29 cellular contexts compared by ENCODE assay signal in the genomic region with DNA sequence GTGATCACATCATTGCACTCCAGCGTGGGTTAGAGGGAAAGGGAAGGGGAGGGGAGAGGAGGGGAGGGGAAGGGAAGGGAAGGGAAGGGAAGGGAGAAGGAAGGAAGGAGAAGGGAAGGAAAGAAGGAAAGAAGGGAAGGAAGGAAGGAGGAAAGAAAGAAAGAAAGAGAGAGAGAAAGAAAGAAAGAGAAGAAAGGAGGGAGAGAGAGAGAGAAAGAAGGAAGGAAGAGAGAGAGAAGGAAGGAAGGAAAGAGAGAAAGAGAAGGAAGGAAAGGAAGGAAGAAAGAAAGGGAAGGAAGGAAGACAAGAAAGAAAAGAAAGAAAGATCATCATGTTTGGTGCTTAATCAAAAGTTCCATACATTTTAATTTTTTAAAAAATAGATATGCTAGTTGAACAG.
"Had no signal": no experiment of that assay in that cellular context is flagged by ENCODE, and none has a peak within 500 bp of the region (broad histone marks: within the 10 kb centered on the region; RNA-seq: fewer than 3 reads in every experiment).

No MANE protein-coding gene starts in this region.

- H3K27me3 ChIP-seq: suprapubic skin, testis, thyroid gland, tibial nerve, transverse colon, upper lobe of left lung, upper lobe of right lung, uterus, vagina had no signal

- ATAC-seq: stimulated activated effector memory CD8-positive, alpha-beta T cell treated with anti-CD3 and anti-CD28 coated beads, Interleukin-12 subunit alpha, Interleukin-12 subunit beta, amount 100 ng/mL, for 72 hours; stimulated activated memory B cell treated with anti-CD40 and anti-IgM and Interleukin-4, amounts not matched to agents 10 μg/mL and 1 μg/mL and 100 μg/mL, for 72 hours; stimulated activated naive B cell treated with anti-CD40 and anti-IgM and Interleukin-4, amounts not matched to agents 10 μg/mL and 1 μg/mL and 100 μg/mL, for 72 hours; stimulated activated naive CD8-positive, alpha-beta T cell treated with anti-CD3 and anti-CD28 coated beads, Interleukin-15, amount 100 ng/mL, for 72 hours; stimulated activated naive CD8-positive, alpha-beta T cell treated with anti-CD3 and anti-CD28 coated beads, Interleukin-15, Interleukin-2, amounts not matched to agents 100 U/mL and 50 U/mL, for 24 hours; upper lobe of right lung had no signal

- H3K9me3 ChIP-seq: stomach, suprapubic skin, testis, thoracic aorta, thyroid gland, tibial artery, tibial nerve, transverse colon, upper lobe of left lung, upper lobe of right lung, uterus, vagina had no signal

- H3K4me1 ChIP-seq: stomach, suprapubic skin, testis, thyroid gland, tibial artery, tibial nerve, transverse colon, upper lobe of left lung, upper lobe of right lung, uterus, vagina had no signal

- H3K4me1 Mint-ChIP-seq: stimulated activated effector memory CD8-positive, alpha-beta T cell treated with anti-CD3 and anti-CD28 coated beads, Interleukin-12 subunit alpha, Interleukin-12 subunit beta, amount 100 ng/mL, for 72 hours; stimulated activated memory B cell treated with anti-CD40 and anti-IgM and Interleukin-4, amounts not matched to agents 10 μg/mL and 1 μg/mL and 100 μg/mL, for 72 hours; stimulated activated naive B cell treated with anti-CD40 and anti-IgM and Interleukin-4, amounts not matched to agents 10 μg/mL and 1 μg/mL and 100 μg/mL, for 72 hours; stimulated activated naive CD8-positive, alpha-beta T cell treated with anti-CD3 and anti-CD28 coated beads, Interleukin-15, amount 100 ng/mL, for 72 hours had no signal

- H3K4me3 ChIP-seq: stomach, suprapubic skin, testis, thoracic aorta, thyroid gland, tibial artery, tibial nerve, transverse colon, upper lobe of left lung, upper lobe of right lung, uterus, vagina had no signal

- H3K27ac Mint-ChIP-seq: stimulated activated effector memory CD8-positive, alpha-beta T cell treated with anti-CD3 and anti-CD28 coated beads, Interleukin-12 subunit alpha, Interleukin-12 subunit beta, amount 100 ng/mL, for 72 hours; stimulated activated memory B cell treated with anti-CD40 and anti-IgM and Interleukin-4, amounts not matched to agents 10 μg/mL and 1 μg/mL and 100 μg/mL, for 72 hours; stimulated activated naive B cell treated with anti-CD40 and anti-IgM and Interleukin-4, amounts not matched to agents 10 μg/mL and 1 μg/mL and 100 μg/mL, for 72 hours; stimulated activated naive CD8-positive, alpha-beta T cell treated with anti-CD3 and anti-CD28 coated beads, Interleukin-15, amount 100 ng/mL, for 72 hours; stimulated activated naive CD8-positive, alpha-beta T cell treated with anti-CD3 and anti-CD28 coated beads, Interleukin-15, Interleukin-2, amounts not matched to agents 100 ng/mL and 50 ng/mL, for 24 hours; type B pancreatic cell had no signal

- FAIRE-seq: urothelium cell line had no signal

- DNase-seq: stimulated activated CD4-positive, alpha-beta T cell treated with anti-CD3 and anti-CD28 coated beads, Interleukin-2, amount 100 ng/mL, for 48 hours; stimulated activated CD4-positive, alpha-beta T cell treated with anti-CD3 and anti-CD28 coated beads, Interleukin-4, amount 100 ng/mL, for 1 hour; stimulated activated CD4-positive, alpha-beta T cell treated with anti-CD3 and anti-CD28 coated beads, Interleukin-4, amount 100 ng/mL, for 24 hours; stimulated activated CD4-positive, alpha-beta T cell treated with anti-CD3 and anti-CD28 coated beads, Interleukin-4, amount 100 ng/mL, for 4 hours; stimulated activated CD8-positive, alpha-beta memory T cell treated with anti-CD3 and anti-CD28 coated beads, Interleukin-4, amount 100 ng/mL, for 48 hours; stimulated activated naive B cell treated with anti-CD40 and anti-IgM and Interleukin-4, amounts not matched to agents 10 μg/mL and 1 μg/mL and 100 μg/mL, for 72 hours; stimulated activated naive CD4-positive, alpha-beta T cell; stimulated activated naive CD4-positive, alpha-beta T cell treated with Interleukin-2 at 50 U/mL for 16 hours; stimulated activated naive CD8-positive, alpha-beta T cell treated with anti-CD3 and anti-CD28 coated beads, Interleukin-15, amount 100 ng/mL, for 72 hours; stimulated activated naive CD8-positive, alpha-beta T cell treated with anti-CD3 and anti-CD28 coated beads, Interleukin-15, Interleukin-2, amounts not matched to agents 100 U/mL and 50 U/mL, for 24 hours; stomach; substantia nigra; testis; thyroid gland; tibial artery; transverse colon; trophoblast cell; upper lobe of left lung; upper lobe of right lung; uterus had no signal

- H3K36me3 Mint-ChIP-seq: stimulated activated effector memory CD8-positive, alpha-beta T cell treated with anti-CD3 and anti-CD28 coated beads, Interleukin-12 subunit alpha, Interleukin-12 subunit beta, amount 100 ng/mL, for 72 hours; stimulated activated memory B cell treated with anti-CD40 and anti-IgM and Interleukin-4, amounts not matched to agents 10 μg/mL and 1 μg/mL and 100 μg/mL, for 72 hours; stimulated activated naive B cell treated with anti-CD40 and anti-IgM and Interleukin-4, amounts not matched to agents 10 μg/mL and 1 μg/mL and 100 μg/mL, for 72 hours; type B pancreatic cell had no signal

- H3K27ac ChIP-seq: stomach, suprapubic skin, testis, thoracic aorta, thyroid gland, tibial artery, tibial nerve, transverse colon, upper lobe of left lung, upper lobe of right lung, uterus, vagina had no signal

- H3K4me3 Mint-ChIP-seq: stimulated activated effector memory CD8-positive, alpha-beta T cell treated with anti-CD3 and anti-CD28 coated beads, Interleukin-12 subunit alpha, Interleukin-12 subunit beta, amount 100 ng/mL, for 72 hours; stimulated activated memory B cell treated with anti-CD40 and anti-IgM and Interleukin-4, amounts not matched to agents 10 μg/mL and 1 μg/mL and 100 μg/mL, for 72 hours; stimulated activated naive B cell treated with anti-CD40 and anti-IgM and Interleukin-4, amounts not matched to agents 10 μg/mL and 1 μg/mL and 100 μg/mL, for 72 hours; stimulated activated naive CD8-positive, alpha-beta T cell treated with anti-CD3 and anti-CD28 coated beads, Interleukin-15, amount 100 ng/mL, for 72 hours; stimulated activated naive CD8-positive, alpha-beta T cell treated with anti-CD3 and anti-CD28 coated beads, Interleukin-15, Interleukin-2, amounts not matched to agents 100 ng/mL and 50 ng/mL, for 24 hours; type B pancreatic cell had no signal

- H3K36me3 ChIP-seq: stomach, suprapubic skin, thoracic aorta, thyroid gland, tibial artery, tibial nerve, transverse colon, upper lobe of left lung, upper lobe of right lung, uterus, vagina had no signal

- H3K9me3 Mint-ChIP-seq: stimulated activated effector memory CD8-positive, alpha-beta T cell treated with anti-CD3 and anti-CD28 coated beads, Interleukin-12 subunit alpha, Interleukin-12 subunit beta, amount 100 ng/mL, for 72 hours; stimulated activated memory B cell treated with anti-CD40 and anti-IgM and Interleukin-4, amounts not matched to agents 10 μg/mL and 1 μg/mL and 100 μg/mL, for 72 hours; stimulated activated naive CD8-positive, alpha-beta T cell treated with anti-CD3 and anti-CD28 coated beads, Interleukin-15, Interleukin-2, amounts not matched to agents 100 ng/mL and 50 ng/mL, for 24 hours; type B pancreatic cell had no signal
